In the genomic region with DNA sequence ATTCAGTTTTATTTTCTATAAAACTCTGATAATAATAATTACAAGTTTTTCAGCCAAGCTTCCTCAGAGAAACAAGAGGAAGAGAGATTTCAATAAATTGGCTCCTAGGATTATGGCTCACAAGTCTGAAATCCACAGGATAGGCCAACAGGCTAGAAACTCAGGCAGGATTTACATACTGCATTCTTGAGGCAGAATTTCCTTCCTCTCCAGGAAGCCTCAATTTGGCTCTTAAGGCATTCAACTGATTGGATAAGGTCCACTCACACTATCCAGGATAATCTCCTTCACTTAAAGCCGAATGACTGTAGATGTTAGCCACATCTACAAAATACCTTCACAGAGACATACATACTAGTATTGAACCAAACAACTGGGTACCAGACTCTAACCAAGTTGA, we compare ENCODE assay signal across 1 cellular context.
TF ChIP-seq lines count a peak whose summit lies in the region.

No MANE protein-coding gene starts in this region.

TF ChIP-seq in H1, 55 proteins besides CTCF, POLR2A, EP300 and RAD21:
- TF ChIP-seq TBP (IDR thresholded peaks at IDR 0.05; ENCODE audit: low read depth, low read length) (no peak), SUZ12 (IDR thresholded peaks at IDR 0.05; ENCODE audit: low read length) (no peak), CREB1 (IDR thresholded peaks at IDR 0.05) (no peak), BRCA1 (IDR thresholded peaks at IDR 0.05; ENCODE audit: low read depth, low read length) (no peak)
- TF ChIP-seq, protein P1, sequence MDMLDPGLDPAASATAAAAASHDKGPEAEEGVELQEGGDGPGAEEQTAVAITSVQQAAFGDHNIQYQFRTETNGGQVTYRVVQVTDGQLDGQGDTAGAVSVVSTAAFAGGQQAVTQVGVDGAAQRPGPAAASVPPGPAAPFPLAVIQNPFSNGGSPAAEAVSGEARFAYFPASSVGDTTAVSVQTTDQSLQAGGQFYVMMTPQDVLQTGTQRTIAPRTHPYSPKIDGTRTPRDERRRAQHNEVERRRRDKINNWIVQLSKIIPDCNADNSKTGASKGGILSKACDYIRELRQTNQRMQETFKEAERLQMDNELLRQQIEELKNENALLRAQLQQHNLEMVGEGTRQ (IDR thresholded peaks at IDR 0.05; ENCODE audit: low read length), result no peak
